Comparison of ENCODE assay signal across 8 cellular contexts in genomic region chr9:86353591-86354047, GRCh38. TPM values are rescaled to one million over a fixed set of nuclear protein-coding genes. Genes with fewer than 3 reads are reported as not detected.
DNase-seq lines count a peak whose midpoint lies in the region; ATAC-seq and TF ChIP-seq lines count a peak whose summit lies in the region.

No MANE protein-coding gene starts in this region.

- ATAC-seq in omental fat pad (ENCODE audit: low FRiP score), result peak; percentile 26
- ATAC-seq in HG03469 (IDR thresholded peaks at IDR 0.05; ENCODE audit: unreplicated experiment), result no peak

- TF ChIP-seq CTCF in fibroblast of mammary gland (conservative IDR thresholded peaks at IDR 0.05; ENCODE audit: control insufficient read depth, insufficient read depth, low read depth, low read length) (no peak), omental fat pad (IDR thresholded peaks at IDR 0.05) (no peak)

- H3K4me3 ChIP-seq in fibroblast of mammary gland (ENCODE audit: control insufficient read depth, low read depth, low read length), result peak overlapping the region; percentile 98

- DNase-seq in Daoy (ENCODE audit: low read depth), result peak; percentile 44
- peak; percentile 8 for DNase-seq in HuH-7.5 (ENCODE audit: low spot score)
- peak; percentile 14 for DNase-seq in activated CD4-positive, alpha-beta T cell treated with anti-CD3 and anti-CD28 coated beads, Interleukin-2, amount 50 U/mL, for 1 hour
- DNase-seq in fibroblast of mammary gland (ENCODE audit: low read depth), result peak; percentile 27
- no peak for DNase-seq in omental fat pad (ENCODE audit: low spot score)
- DNase-seq in NCI-H1930 (lab: John Stamatoyannopoulos, UW), result no peak
- no peak for DNase-seq in SIG-M5 (lab: John Stamatoyannopoulos, UW)

RNA-seq across cellular contexts. Expression of gene TUT7, which starts 0.6 kb away (rescaled TPM):
- 17.4 and 26.6 TPM in 2 replicates for total RNA-seq in Daoy (2014; rRNA removed; shearing (Covaris generic))
- 10 to 100 TPM; 50.8 to 61.8 (median 56.7) TPM for total RNA-seq in omental fat pad

Comparison
In these comparisons a context has a peak if more than half of its experiments do, and no peak if none do; other contexts are left out.
1. DNase-seq: peak in Daoy (single experiment), HuH-7.5 (single experiment), activated CD4-positive, alpha-beta T cell treated with anti-CD3 and anti-CD28 coated beads, Interleukin-2, amount 50 U/mL, for 1 hour (single experiment) and fibroblast of mammary gland (single experiment); none in omental fat pad (single experiment), NCI-H1930 (0 of 2) and SIG-M5 (single experiment).